ENCODE assay signal across 29 cellular contexts in genomic region chr22:39778055-39778454, GRCh38.
"Had no signal": no experiment of that assay in that cellular context is flagged by ENCODE, and none has a peak within 500 bp of the region (broad histone marks: within the 10 kb centered on the region; RNA-seq: fewer than 3 reads in every experiment).

No MANE protein-coding gene starts in this region.

- H3K9me3 ChIP-seq: ascending aorta, colonic mucosa, esophagus squamous epithelium, left lung, lower lobe of right lung, stomach, thyroid gland, upper lobe of left lung, vagina had no signal

- H3K4me3 ChIP-seq: ascending aorta, cardiac muscle cell, colonic mucosa, esophagus squamous epithelium, left lung, lower lobe of right lung, stomach, thyroid gland, upper lobe of left lung, vagina had no signal

- H3K36me3 ChIP-seq: ascending aorta, cardiac muscle cell, colonic mucosa, esophagus squamous epithelium, left lung, lower lobe of right lung, stomach, thyroid gland, upper lobe of left lung, vagina had no signal

- H3K4me1 ChIP-seq: ascending aorta, colonic mucosa, esophagus squamous epithelium, left lung, lower lobe of right lung, stomach, thyroid gland, vagina had no signal

- DNase-seq: activated CD4-positive, alpha-beta memory T cell treated with anti-CD3 and anti-CD28 coated beads for 36 hours; activated CD4-positive, alpha-beta T cell treated with anti-CD3 and anti-CD28 coated beads, Interleukin-2, amount 10 ng/mL, durations not matched to agents 24 days and 14 days; activated CD4-positive, CD25-positive, alpha-beta regulatory T cell treated with anti-CD3 and anti-CD28 coated beads, Interleukin-2, amount 50 U/mL, for 72 hours; activated CD8-positive, alpha-beta memory T cell treated with anti-CD3 and anti-CD28 coated beads, Interleukin-2, amount 50 U/mL, for 4 hours; activated gamma-delta T cell; activated naive CD4-positive, alpha-beta T cell treated with anti-CD3 and anti-CD28 coated beads, Interleukin-2, amount 10 ng/mL, durations not matched to agents 7 days and 5 days; activated naive CD8-positive, alpha-beta T cell treated with anti-CD3 and anti-CD28 coated beads, Interleukin-2, amount 10 ng/mL, durations not matched to agents 7 days and 5 days; activated T-cell treated with anti-CD3 and anti-CD28 coated beads, Interleukin-2, amount 50 U/mL, for 1 hour; cerebellar nuclear complex; colonic mucosa; effector CD8-positive, alpha-beta T cell; esophagus squamous epithelium; foreskin melanocyte; kidney glomerular epithelial cell; left lung; lower lobe of right lung; mesenchymal stem cell; natural killer cell; posterior cingulate gyrus; right cardiac atrium; stimulated activated CD4-positive, alpha-beta T cell treated with anti-CD3 and anti-CD28 coated beads, Interleukin-15, amount 100 ng/mL, for 24 hours; stimulated activated CD4-positive, alpha-beta T cell treated with anti-CD3 and anti-CD28 coated beads, Interleukin-2, amount 100 ng/mL, for 24 hours; stimulated activated naive B cell treated with anti-CD40 and anti-IgM and Interleukin-4, amounts not matched to agents 10 μg/mL and 1 μg/mL and 100 μg/mL, for 72 hours; stomach; thyroid gland; upper lobe of left lung had no signal

- ATAC-seq: left lung; lower lobe of right lung; natural killer cell; right cardiac atrium; stimulated activated naive B cell treated with anti-CD40 and anti-IgM and Interleukin-4, amounts not matched to agents 10 μg/mL and 1 μg/mL and 100 μg/mL, for 72 hours had no signal
